Comparison of ENCODE assay signal across 8 cellular contexts in the genomic region with DNA sequence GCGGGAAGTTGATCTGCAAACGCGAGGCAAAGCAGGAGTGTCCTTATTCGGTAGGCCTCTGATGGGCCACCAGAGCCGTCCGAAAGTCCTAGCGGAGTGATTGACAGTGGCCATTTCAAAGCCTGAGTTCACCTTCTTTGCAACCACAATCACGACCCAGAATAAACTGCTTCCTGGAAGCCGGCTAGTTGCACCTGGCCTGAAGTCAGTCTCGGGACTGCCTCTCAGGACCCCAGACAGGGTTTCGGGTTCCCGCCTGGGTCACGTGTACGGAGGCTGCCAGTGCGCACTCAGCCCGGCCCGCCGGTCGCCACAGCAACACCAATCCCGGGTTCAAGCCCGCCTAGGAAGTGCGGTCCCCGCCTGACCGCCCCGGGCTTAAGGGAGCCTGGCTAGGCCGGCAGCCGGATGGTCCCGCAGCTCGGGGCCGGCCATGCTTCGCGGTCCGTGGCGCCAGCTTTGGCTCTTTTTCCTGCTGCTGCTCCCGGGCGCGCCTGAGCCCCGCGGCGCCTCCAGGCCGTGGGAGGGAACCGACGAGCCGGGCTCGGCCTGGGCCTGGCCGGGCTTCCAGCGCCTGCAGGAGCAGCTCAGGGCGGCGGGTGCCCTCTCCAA. TPM values are rescaled to one million over a fixed set of nuclear protein-coding genes. Genes with fewer than 3 reads are reported as not detected.
DNase-seq lines count a peak whose midpoint lies in the region; ATAC-seq, FAIRE-seq and TF ChIP-seq lines count a peak whose summit lies in the region.

A gene with protein sequence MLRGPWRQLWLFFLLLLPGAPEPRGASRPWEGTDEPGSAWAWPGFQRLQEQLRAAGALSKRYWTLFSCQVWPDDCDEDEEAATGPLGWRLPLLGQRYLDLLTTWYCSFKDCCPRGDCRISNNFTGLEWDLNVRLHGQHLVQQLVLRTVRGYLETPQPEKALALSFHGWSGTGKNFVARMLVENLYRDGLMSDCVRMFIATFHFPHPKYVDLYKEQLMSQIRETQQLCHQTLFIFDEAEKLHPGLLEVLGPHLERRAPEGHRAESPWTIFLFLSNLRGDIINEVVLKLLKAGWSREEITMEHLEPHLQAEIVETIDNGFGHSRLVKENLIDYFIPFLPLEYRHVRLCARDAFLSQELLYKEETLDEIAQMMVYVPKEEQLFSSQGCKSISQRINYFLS (plus strand): TSS at position 375 of the 612 bp plus-strand sequence. CDS start 59 bp downstream, at position 434.

- H3K9me3 ChIP-seq in gastrocnemius medialis: no peaks in the 10 kb centered on the region

- peaks cover 0 to 15% of the 10 kb centered on the region in 2 donors for H3K36me3 ChIP-seq in gastrocnemius medialis

- peak within 1 kb of the TSS; percentile 62 for H3K4me3 ChIP-seq in iPS-11a (ENCODE audit: low read depth, low read length)
- peak within 1 kb of the TSS; percentile 81 to 98 (median 87) for H3K4me3 ChIP-seq in gastrocnemius medialis

- TF ChIP-seq POLR2A in gastrocnemius medialis (IDR thresholded peaks at IDR 0.05): peak; percentile 95 to 97

- H3K4me1 ChIP-seq in gastrocnemius medialis: peaks cover 17 to 18% of the 10 kb centered on the region in 2 donors

- H3K4me3 Mint-ChIP-seq in brain: peak within 1 kb of the TSS; percentile 95 to 98 (median 97)

- H3K4me1 Mint-ChIP-seq in brain: peaks cover 26% of the 10 kb centered on the region

- ATAC-seq in HG02981 (IDR thresholded peaks at IDR 0.05; ENCODE audit: unreplicated experiment) (peak; percentile 85), gastrocnemius medialis (peak; percentile 85 to 88)

- DNase-seq in NK-92 treated with Interleukin-12 subunit alpha and Interleukin-12 subunit beta, amount 100 ng/mL, for 24 hours (lab: John Stamatoyannopoulos, UW): peak; percentile 85
- no peak for DNase-seq in NK-92 (lab: John Stamatoyannopoulos, UW; ENCODE audit: unreplicated experiment)
- DNase-seq in NCI-H2081 (lab: John Stamatoyannopoulos, UW): peak; percentile 85 to 94
- DNase-seq in gastrocnemius medialis: peak; percentile 95 to 97

- peak within 1 kb of the TSS; percentile 93 to 97 (median 96) for H3K27ac ChIP-seq in gastrocnemius medialis

- H3K9me3 Mint-ChIP-seq in brain: no peaks in the 10 kb centered on the region

- H3K27ac Mint-ChIP-seq in brain: peak within 1 kb of the TSS; percentile 87 to 93 (median 89)

- FAIRE-seq in TTC549 (lab: Jason Lieb, UNC): peak; percentile 81

- H3K36me3 Mint-ChIP-seq in brain: peaks cover 12% of the 10 kb centered on the region

- H3K27me3 Mint-ChIP-seq in brain: peaks cover 4% of the 10 kb centered on the region

- no peaks in the 10 kb centered on the region for H3K27me3 ChIP-seq in gastrocnemius medialis

- TF ChIP-seq CTCF in brain (conservative IDR thresholded peaks at IDR 0.05) (no peak), gastrocnemius medialis (IDR thresholded peaks at IDR 0.05 in 4 of 5, conservative IDR thresholded peaks at IDR 0.05 in 1 of 5) (no peak)

- intact Hi-C loops in gastrocnemius medialis (cut with DNase I; ENCODE audit: low total_unique reads): loop anchor here (1.0 to 10.0 kb wide), 5 partner anchors 9 to 547 kb away; a partner anchor contains a TSS

- in situ Hi-C loops in gastrocnemius medialis (cut with MboI; ENCODE audit: low sequenced_read_pairs in 4 of 4): loop anchor here in 1 of 4 donors (5.0 to 25.0 kb wide), 2 partner anchors 285 to 730 kb away; a partner anchor contains a TSS

RNA-seq across cellular contexts. Expression of the gene that starts here (rescaled TPM):
- 23.4 TPM for polyA plus RNA-seq in brain (ENCODE audit: insufficient read depth, low read depth, low replicate concordance)
- total RNA-seq in gastrocnemius medialis: 10 to 100 TPM; 19.2 to 78.6 (median 29.0) TPM
